ENCODE assay signal across 11 cellular contexts in the genomic region with DNA sequence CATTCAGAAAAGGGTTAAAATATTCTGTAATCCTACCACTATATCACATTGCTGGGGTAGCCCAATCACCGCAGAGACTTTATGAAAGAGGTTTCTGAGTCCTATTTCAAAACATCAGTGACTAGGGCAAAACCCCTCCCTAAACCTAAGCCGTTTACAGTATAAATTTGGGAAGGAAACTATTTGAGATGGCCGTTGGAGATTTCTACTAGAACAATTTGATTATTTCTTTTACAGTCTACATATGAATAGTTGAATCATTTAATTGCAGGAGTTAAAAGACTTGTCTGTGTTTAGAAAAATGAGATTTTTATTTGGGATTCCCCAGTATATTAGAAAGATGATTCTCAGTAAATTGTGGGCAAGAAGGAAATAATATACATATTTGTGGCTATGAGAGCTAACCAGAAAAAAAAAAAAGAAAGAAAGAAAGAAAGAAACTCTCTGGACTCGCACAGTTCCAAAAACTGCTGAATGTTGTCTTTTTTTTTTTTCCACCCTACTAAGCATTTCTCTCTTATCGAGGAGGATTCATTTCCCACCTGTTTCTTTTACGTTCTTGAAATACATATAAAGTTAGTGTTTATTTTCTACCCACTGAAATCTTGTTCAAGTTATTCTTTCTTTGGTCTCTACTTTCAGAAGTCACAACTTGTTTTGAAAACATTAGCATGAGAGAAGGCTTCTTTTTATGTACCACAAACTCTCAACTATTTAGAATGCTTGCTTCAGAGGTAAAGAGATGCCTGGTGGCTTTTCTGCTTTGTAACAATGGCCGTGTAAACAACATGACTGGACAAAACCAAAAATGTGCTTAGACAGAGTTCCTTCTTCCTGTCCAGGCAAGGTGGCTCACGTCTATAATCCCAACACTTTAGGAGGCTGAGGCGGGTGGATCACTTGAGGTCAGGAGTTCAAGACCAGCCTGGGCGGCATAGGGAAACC.
DNase-seq lines count a peak whose midpoint lies in the region; ATAC-seq and TF ChIP-seq lines count a peak whose summit lies in the region.
"Had no signal": no experiment of that assay in that cellular context is flagged by ENCODE, and none has a peak within 500 bp of the region (broad histone marks: within the 10 kb centered on the region; RNA-seq: fewer than 3 reads in every experiment).

No MANE protein-coding gene starts in this region.

- H3K27me3 Mint-ChIP-seq in osteocyte (ENCODE audit: unreplicated experiment): no peaks in the 10 kb centered on the region
- H3K27me3 Mint-ChIP-seq: brain had no signal

- H3K4me3 ChIP-seq in coronary artery: peak overlapping the region; percentile 17
- H3K4me3 ChIP-seq: upper lobe of left lung had no signal

- ATAC-seq in HG02970 (IDR thresholded peaks at IDR 0.05; ENCODE audit: low FRiP score, unreplicated experiment): no peak
- no peak for ATAC-seq in HG03460 (IDR thresholded peaks at IDR 0.05; ENCODE audit: unreplicated experiment)

- no peak for TF ChIP-seq CTCF in coronary artery (IDR thresholded peaks at IDR 0.05)
- TF ChIP-seq CTCF in osteocyte (IDR thresholded peaks at IDR 0.05): no peak

- H3K4me3 Mint-ChIP-seq in osteocyte (ENCODE audit: unreplicated experiment): peak overlapping the region; percentile 66
- H3K4me3 Mint-ChIP-seq: nephron progenitor cell had no signal

- H3K36me3 Mint-ChIP-seq in osteocyte (ENCODE audit: unreplicated experiment): no peaks in the 10 kb centered on the region

- peaks cover 14% of the 10 kb centered on the region for H3K4me1 Mint-ChIP-seq in osteocyte (ENCODE audit: unreplicated experiment)

- no peaks in the 10 kb centered on the region for H3K9me3 Mint-ChIP-seq in osteocyte (ENCODE audit: unreplicated experiment)

- DNase-seq in COLO829 (ENCODE audit: low spot score) (peak; percentile 61), OCI-M1 (lab: John Stamatoyannopoulos, UW) (peak; percentile 40), coronary artery (ENCODE audit: low spot score) (no peak), osteocyte (ENCODE audit: extremely low spot score, unreplicated experiment) (no peak), cerebellar nuclear complex (lab: John Stamatoyannopoulos, UW) (no peak), NCI-H774 (lab: John Stamatoyannopoulos, UW) (no peak)
- DNase-seq: nephron progenitor cell, upper lobe of left lung had no signal

- H3K27ac Mint-ChIP-seq in osteocyte (ENCODE audit: unreplicated experiment): peak overlapping the region; percentile 84
- H3K27ac Mint-ChIP-seq: nephron progenitor cell had no signal

- H3K27ac ChIP-seq in coronary artery: no peak overlapping the region

Comparison
In these comparisons a context has a peak if more than half of its experiments do, and no peak if none do; other contexts are left out.
1. DNase-seq: peak in COLO829 (single experiment) and OCI-M1 (single experiment); none in coronary artery (single experiment), osteocyte (single experiment), cerebellar nuclear complex (0 of 2) and NCI-H774 (single experiment).